Comparison of ENCODE assay signal across 8 cellular contexts in the genomic region with DNA sequence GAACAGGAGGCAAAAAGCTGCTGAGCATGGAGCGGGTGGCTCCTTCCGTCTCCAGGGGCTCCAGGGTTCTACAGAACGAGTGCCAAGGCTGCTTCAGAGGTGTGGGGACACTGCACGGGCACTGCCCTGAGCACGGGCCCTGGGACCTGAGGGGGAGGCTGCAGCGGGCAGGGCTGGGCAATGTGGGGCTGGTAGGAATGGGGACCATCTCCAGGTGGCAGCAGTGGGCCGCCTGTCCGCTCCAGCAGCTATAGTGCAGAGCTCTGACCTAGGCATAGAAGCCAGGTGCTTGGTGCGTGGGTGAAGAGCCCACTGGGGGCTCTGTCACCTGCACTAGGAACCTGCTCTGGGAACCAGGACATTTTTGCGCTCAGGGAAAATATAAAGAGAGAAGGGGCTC. TPM values are rescaled to one million over a fixed set of nuclear protein-coding genes. Genes with fewer than 3 reads are reported as not detected.
DNase-seq lines count a peak whose midpoint lies in the region; ATAC-seq, FAIRE-seq and TF ChIP-seq lines count a peak whose summit lies in the region.

No MANE protein-coding gene starts in this region.

- peak; percentile 27 to 58 for TF ChIP-seq RAD21 in K562 (CRISPR knock-in tag; conservative IDR thresholded peaks at IDR 0.05 in 1 of 2, IDR thresholded peaks at IDR 0.05 in 1 of 2)

- H3K36me3 Mint-ChIP-seq in activated naive CD4-positive, alpha-beta T cell treated with anti-CD3 and anti-CD28 coated beads for 36 hours (ENCODE audit: low read depth) = peaks cover 33% of the 10 kb centered on the region
- H3K36me3 Mint-ChIP-seq in neural crest cell (ENCODE audit: low read depth) = no peaks in the 10 kb centered on the region

- in situ Hi-C loops in K562 (cut with MboI) = no loop called here

- peaks cover 0 to 29% of the 10 kb centered on the region in 2 experiments; a peak in 3 of 5 replicates for H3K4me1 ChIP-seq in K562 (replicated peaks in 1 of 2; ENCODE audit: control insufficient read depth in 2 of 2, insufficient read depth in 2 of 2, low read length in 2 of 2)

- H3K9me3 ChIP-seq in K562 (replicated peaks; ENCODE audit: control insufficient read depth, insufficient read depth, low read depth, low read length) = no peaks in the 10 kb centered on the region

- POLR2A ChIA-PET in K562 (lab: Yijun Ruan, JAX) = interaction anchor here (1.5 kb wide), 1 partner anchor 16 kb away, joined by 4 read pairs; no protein-coding TSS in a partner anchor

- 93% methylated on average over 9 of the region's 10 CpGs for WGBS in K562 (ENCODE audit: insufficient coverage, low coverage, missing lambda C conversion rate)

- intact Hi-C loops in activated naive CD4-positive, alpha-beta T cell treated with anti-CD3 and anti-CD28 coated beads for 36 hours (cut with micrococcal nuclease) = loop anchor here (1.0 kb wide), 2 partner anchors 20 to 40 kb away; no protein-coding TSS in a partner anchor
- intact Hi-C loops in K562 (cut with micrococcal nuclease) = loop anchor here (5.0 kb wide), 1 partner anchor 40 kb away; no protein-coding TSS in a partner anchor

- FAIRE-seq in K562 (lab: Jason Lieb, UNC) = no peak

- peak; percentile 65 for ATAC-seq in K562

- TF ChIP-seq EP300 in K562 (IDR thresholded peaks at IDR 0.05; ENCODE audit: low read length) = no peak

- no peak overlapping the region for H3K4me3 ChIP-seq in K562

- no peak overlapping the region for H3K27ac ChIP-seq in K562 (ENCODE audit: extremely low read depth, low read depth, low read length)

- H3K9ac ChIP-seq in K562 (ENCODE audit: insufficient read depth in 1 of 2, low read depth in 2 of 2, low read length in 2 of 2) = no peak overlapping the region

- H2AFZ ChIP-seq in K562 (ENCODE audit: low read depth, low read length) = no peak overlapping the region

- no peak overlapping the region for H3K4me3 Mint-ChIP-seq in activated naive CD4-positive, alpha-beta T cell treated with anti-CD3 and anti-CD28 coated beads for 36 hours
- H3K4me3 Mint-ChIP-seq in neural crest cell = no peak overlapping the region

- TF ChIP-seq CTCF in K562 (IDR thresholded peaks at IDR 0.05 in 2 of 3, conservative IDR thresholded peaks at IDR 0.05 in 1 of 3; ENCODE audit: insufficient read depth in 2 of 3, low read depth in 1 of 3, low read length in 3 of 3) (peak in 2 of 3 experiments; percentile 43 to 56; a peak in 5 of 6 replicates), neural crest cell (conservative IDR thresholded peaks at IDR 0.05) (peak; percentile 47)

- no peaks in the 10 kb centered on the region for H3K27me3 Mint-ChIP-seq in activated naive CD4-positive, alpha-beta T cell treated with anti-CD3 and anti-CD28 coated beads for 36 hours (ENCODE audit: low read depth)
- no peaks in the 10 kb centered on the region for H3K27me3 Mint-ChIP-seq in neural crest cell (ENCODE audit: low read depth)

- no TSS peak for BruUV-seq in K562 (replicated peaks; lab: Mats Ljungman, UMichigan)

- DNase-seq in activated naive CD4-positive, alpha-beta T cell treated with anti-CD3 and anti-CD28 coated beads for 36 hours = peak; percentile 55
- no peak for DNase-seq in activated naive CD4-positive, alpha-beta T cell treated with Interleukin-2 at 50 U/mL for 16 hours
- DNase-seq in NAMALWA (ENCODE audit: low spot score) = peak; percentile 65
- DNase-seq in K562 (ENCODE audit: extremely low read depth in 1 of 4, low spot score in 3 of 4) = no peak
- no peak for DNase-seq in neural crest cell (ENCODE audit: low read depth, low spot score)
- DNase-seq in NCI-H1105 (lab: John Stamatoyannopoulos, UW) = no peak
- no peak for DNase-seq in stimulated activated CD4-positive, alpha-beta T cell treated with anti-CD3 and anti-CD28 coated beads, Interleukin-4, amount 100 ng/mL, for 4 hours
- no peak for DNase-seq in GM19240 (ENCODE audit: insufficient read length, low spot score)

- H3K27ac Mint-ChIP-seq in activated naive CD4-positive, alpha-beta T cell treated with anti-CD3 and anti-CD28 coated beads for 36 hours = peak overlapping the region; percentile 87
- no peak overlapping the region for H3K27ac Mint-ChIP-seq in neural crest cell (ENCODE audit: unreplicated experiment)

- no peaks in the 10 kb centered on the region for H3K27me3 ChIP-seq in K562 (ENCODE audit: control insufficient read depth in 2 of 2, insufficient read depth in 2 of 2, low read length in 2 of 2)

- H3K4me2 ChIP-seq in K562 (ENCODE audit: insufficient read depth, low read length) = no peak overlapping the region

- no peak for TF ChIP-seq POLR2A in K562 (conservative IDR thresholded peaks at IDR 0.05)

- no peaks in the 10 kb centered on the region for H3K9me3 Mint-ChIP-seq in activated naive CD4-positive, alpha-beta T cell treated with anti-CD3 and anti-CD28 coated beads for 36 hours
- no peaks in the 10 kb centered on the region for H3K9me3 Mint-ChIP-seq in neural crest cell

- H4K20me1 ChIP-seq in K562 (replicated peaks; ENCODE audit: control insufficient read depth, insufficient read depth, low read length) = peaks cover 7% of the 10 kb centered on the region; the same call in 1 of the 2 replicates

- CTCF ChIA-PET in activated naive CD4-positive, alpha-beta T cell treated with anti-CD3 and anti-CD28 coated beads for 36 hours (lab: Charles Lee) = interaction anchor here (1.5 to 27.8 kb wide), 4 partner anchors 10 to 37 kb away, joined by 3 to 848 read pairs (median 6); no protein-coding TSS in a partner anchor
- CTCF ChIA-PET in K562 (lab: Yijun Ruan, JAX; ENCODE audit: low intra/inter-chr PET ratio) = interaction anchor here (0.6 to 1.7 kb wide), 3 partner anchors 41 to 742 kb away, joined by 3 to 11 read pairs (median 3); no protein-coding TSS in a partner anchor

- H3K36me3 ChIP-seq in K562 (ENCODE audit: control insufficient read depth, insufficient read depth, low read length) = peaks cover 98% of the 10 kb centered on the region; the same call in 2 of the 3 replicates

- peaks cover 35% of the 10 kb centered on the region for H3K79me2 ChIP-seq in K562 (ENCODE audit: control insufficient read depth, insufficient read depth, low read length)

- H3K4me1 Mint-ChIP-seq in activated naive CD4-positive, alpha-beta T cell treated with anti-CD3 and anti-CD28 coated beads for 36 hours (ENCODE audit: low read depth) = peaks cover 37% of the 10 kb centered on the region
- peaks cover 27% of the 10 kb centered on the region for H3K4me1 Mint-ChIP-seq in neural crest cell

- H3K9me1 ChIP-seq in K562 (ENCODE audit: control insufficient read depth, insufficient read depth, low read length) = peaks cover 5% of the 10 kb centered on the region

RNA-seq across cellular contexts. Expression of gene HDAC7, which starts 22.3 kb away (rescaled TPM):
- 100 to 1,000 TPM; 272 to 289 TPM for total RNA-seq in activated naive CD4-positive, alpha-beta T cell treated with anti-CD3 and anti-CD28 coated beads for 36 hours
- 123 and 300 TPM in 2 replicates for total RNA-seq in K562 (2011; cell fraction: chromatin; rRNA removed; ENCODE audit: low replicate concordance)
- total RNA-seq in K562 (2011; cell fraction: nucleolus; rRNA removed) = 143 and 147 TPM in 2 replicates
- 123 and 161 TPM in 2 replicates for total RNA-seq in K562 (2011; cell fraction: nucleoplasm; rRNA removed)
- total RNA-seq in K562 (2014; rRNA removed) (38.4 and 57.4 TPM in 2 replicates), K562 (2014; rRNA removed; fragmentation: Illumina TruSeq; extraction: Trizol) (22.2 and 30.2 TPM in 2 replicates), K562 (2015; rRNA removed; fragmentation: Illumina TruSeq; extraction: Trizol) (26.7 and 28.2 TPM in 2 replicates), K562 (2021) (119 and 129 TPM in 2 replicates), neural crest cell (76.0 and 76.6 TPM in 2 replicates)
- polyA plus RNA-seq in K562 (2011; rRNA removed) (31.1 and 33.7 TPM in 2 replicates), K562 (2014; fragmentation: Illumina TruSeq; extraction: Trizol) (71.9 and 82.7 TPM in 2 replicates), K562 (2014; fragmentation: Nextera tagmentation; extraction: Ambion mirVana) (1 to 10 TPM; 2.5 to 3.8 TPM), K562 (2014; rRNA removed) (78.0 and 82.7 TPM in 2 replicates)
- 20.6 and 43.9 TPM in 2 replicates for polyA plus RNA-seq in K562 (2011; cell fraction: cytosol; rRNA removed)
- polyA plus RNA-seq in K562 (2011; cell fraction: nucleus; rRNA removed) = 215 and 430 TPM in 2 replicates
- polyA plus RNA-seq in K562 (2012) = 67.8 and 112 TPM in 2 replicates
- 8.5 and 12.0 TPM in 2 replicates for polyA minus RNA-seq in K562 (2011; rRNA and poly(A)+ RNA removed)
- polyA minus RNA-seq in K562 (2011; cell fraction: cytosol; rRNA and poly(A)+ RNA removed) = 28.2 and 32.6 TPM in 2 replicates
- polyA minus RNA-seq in K562 (2011; cell fraction: nucleus; rRNA and poly(A)+ RNA removed) = 41.2 and 50.1 TPM in 2 replicates

RNA-seq across cellular contexts. Expression of gene SLC48A1, which starts 24.4 kb away (rescaled TPM):
- total RNA-seq in activated naive CD4-positive, alpha-beta T cell treated with anti-CD3 and anti-CD28 coated beads for 36 hours = 10 to 100 TPM; 16.6 to 21.0 TPM
- 18.5 and 36.8 TPM in 2 replicates for total RNA-seq in K562 (2011; cell fraction: chromatin; rRNA removed; ENCODE audit: low replicate concordance)
- total RNA-seq in K562 (2011; cell fraction: nucleolus; rRNA removed) = 31.2 and 31.5 TPM in 2 replicates
- 45.5 and 69.2 TPM in 2 replicates for total RNA-seq in K562 (2011; cell fraction: nucleoplasm; rRNA removed)
- total RNA-seq in K562 (2014; rRNA removed) = 16.3 and 25.4 TPM in 2 replicates
- total RNA-seq in K562 (2014; rRNA removed; fragmentation: Illumina TruSeq; extraction: Trizol) = 13.1 and 18.3 TPM in 2 replicates
- 16.1 and 16.2 TPM in 2 replicates for total RNA-seq in K562 (2015; rRNA removed; fragmentation: Illumina TruSeq; extraction: Trizol)
- 37.5 and 41.9 TPM in 2 replicates for total RNA-seq in K562 (2021)
- polyA plus RNA-seq in K562 (2011; rRNA removed) = 10.7 and 15.7 TPM in 2 replicates
- polyA plus RNA-seq in K562 (2011; cell fraction: cytosol; rRNA removed) = 16.7 and 26.0 TPM in 2 replicates
- polyA plus RNA-seq in K562 (2011; cell fraction: nucleus; rRNA removed) = 25.7 and 35.1 TPM in 2 replicates
- 22.2 and 44.4 TPM in 2 replicates for polyA plus RNA-seq in K562 (2012)
- 28.6 and 30.4 TPM in 2 replicates for polyA plus RNA-seq in K562 (2014; fragmentation: Illumina TruSeq; extraction: Trizol)
- 10 to 100 TPM; 23.5 to 26.9 TPM for polyA plus RNA-seq in K562 (2014; fragmentation: Nextera tagmentation; extraction: Ambion mirVana)
- polyA plus RNA-seq in K562 (2014; rRNA removed) = 18.7 and 23.6 TPM in 2 replicates
- 7.6 and 8.9 TPM in 2 replicates for polyA minus RNA-seq in K562 (2011; rRNA and poly(A)+ RNA removed)
- polyA minus RNA-seq in K562 (2011; cell fraction: cytosol; rRNA and poly(A)+ RNA removed) = 14.8 and 17.6 TPM in 2 replicates
- 6.9 and 11.6 TPM in 2 replicates for polyA minus RNA-seq in K562 (2011; cell fraction: nucleus; rRNA and poly(A)+ RNA removed)
- total RNA-seq in neural crest cell = 11.6 and 13.0 TPM in 2 replicates

RNA-seq across cellular contexts. Expression of gene RAPGEF3, which starts 38.8 kb away (rescaled TPM):
- 1 to 10 TPM; 1.5 to 1.6 TPM for total RNA-seq in activated naive CD4-positive, alpha-beta T cell treated with anti-CD3 and anti-CD28 coated beads for 36 hours
- 1.5 and 4.3 TPM in 2 replicates for total RNA-seq in K562 (2011; cell fraction: chromatin; rRNA removed; ENCODE audit: low replicate concordance)
- total RNA-seq in K562 (2011; cell fraction: nucleolus; rRNA removed) = 2.2 and 2.3 TPM in 2 replicates
- total RNA-seq in K562 (2011; cell fraction: nucleoplasm; rRNA removed) = 1.7 and 2.3 TPM in 2 replicates
- total RNA-seq in K562 (2014; rRNA removed) (0.45 and 0.78 TPM in 2 replicates), K562 (2014; rRNA removed; fragmentation: Illumina TruSeq; extraction: Trizol) (0.15 and 0.16 TPM in 2 replicates), K562 (2015; rRNA removed; fragmentation: Illumina TruSeq; extraction: Trizol) (0.15 and 0.33 TPM in 2 replicates), K562 (2021) (0.78 and 1.3 TPM in 2 replicates), neural crest cell (0.89 and 1.4 TPM in 2 replicates)
- polyA plus RNA-seq in K562 (2011; rRNA removed) (0.38 and 0.61 TPM in 2 replicates), K562 (2014; fragmentation: Illumina TruSeq; extraction: Trizol) (0.37 and 0.43 TPM in 2 replicates), K562 (2014; fragmentation: Nextera tagmentation; extraction: Ambion mirVana) (under 1 TPM in 1 of 2 experiments, not detected in 1; 0.03 TPM), K562 (2014; rRNA removed) (0.44 and 1.1 TPM in 2 replicates)
- 0.49 and 0.50 TPM in 2 replicates for polyA plus RNA-seq in K562 (2011; cell fraction: cytosol; rRNA removed)
- 2.9 and 5.0 TPM in 2 replicates for polyA plus RNA-seq in K562 (2011; cell fraction: nucleus; rRNA removed)
- polyA plus RNA-seq in K562 (2012) = 0.76 and 2.1 TPM in 2 replicates
- 0.60 and 0.78 TPM in 2 replicates for polyA minus RNA-seq in K562 (2011; rRNA and poly(A)+ RNA removed)
- polyA minus RNA-seq in K562 (2011; cell fraction: cytosol; rRNA and poly(A)+ RNA removed) = not detected in 2 replicates
- polyA minus RNA-seq in K562 (2011; cell fraction: nucleus; rRNA and poly(A)+ RNA removed) = 1.3 and 3.3 TPM in 2 replicates

Comparison
In these comparisons a context has a peak if more than half of its experiments do, and no peak if none do; other contexts are left out.
1. DNase-seq: peak in activated naive CD4-positive, alpha-beta T cell treated with anti-CD3 and anti-CD28 coated beads for 36 hours (single experiment) and NAMALWA (single experiment); none in activated naive CD4-positive, alpha-beta T cell treated with Interleukin-2 at 50 U/mL for 16 hours (single experiment), K562 (0 of 4), neural crest cell (single experiment), NCI-H1105 (single experiment), stimulated activated CD4-positive, alpha-beta T cell treated with anti-CD3 and anti-CD28 coated beads, Interleukin-4, amount 100 ng/mL, for 4 hours (0 of 2) and GM19240 (single experiment).